Comparison of ENCODE assay signal across 19 cellular contexts in the genomic region with DNA sequence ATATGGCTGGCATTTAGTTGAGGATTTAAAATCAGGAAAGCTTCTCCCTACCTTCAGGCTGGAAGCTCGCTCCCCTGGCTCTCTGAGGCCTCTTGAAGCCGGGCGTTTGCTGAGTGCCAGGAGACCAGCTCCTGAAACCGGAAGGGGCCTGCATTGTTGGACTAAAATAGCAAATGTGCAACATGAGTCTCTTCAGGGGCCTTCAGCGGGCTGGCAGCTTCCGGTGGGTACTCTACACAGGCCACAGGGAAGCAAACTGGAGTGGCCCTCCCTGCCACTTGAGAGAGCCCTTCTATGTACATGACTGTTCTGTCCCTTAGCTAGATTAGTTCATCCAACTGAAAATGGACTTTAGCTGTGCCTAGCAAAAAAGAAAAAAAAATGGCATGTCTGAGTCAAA.
A peak's percentile ranks its signal among the peaks of the same experiment; 100 is the strongest.
DNase-seq lines count a peak whose midpoint lies in the region; ATAC-seq, FAIRE-seq and TF ChIP-seq lines count a peak whose summit lies in the region.
"Had no signal": no experiment of that assay in that cellular context is flagged by ENCODE, and none has a peak within 500 bp of the region (broad histone marks: within the 10 kb centered on the region; RNA-seq: fewer than 3 reads in every experiment).

No MANE protein-coding gene starts in this region.

- peaks cover 4 to 12% of the 10 kb centered on the region in 2 donors for H3K36me3 Mint-ChIP-seq in CD14-positive monocyte
- no peaks in the 10 kb centered on the region for H3K36me3 Mint-ChIP-seq in activated T-helper 1 cell treated with anti-CD3 and anti-CD28 coated beads, Interleukin-12 subunit alpha, Interleukin-12 subunit beta, Interleukin-2, Interleukin-4 antibody, amounts not matched to agents 30 ng/mL and 10 ng/mL and 1 ng/mL, durations not matched to agents 14 hours and 24 hours and 36 hours (ENCODE audit: low read depth)
- H3K36me3 Mint-ChIP-seq: stimulated activated effector memory CD8-positive, alpha-beta T cell treated with anti-CD3 and anti-CD28 coated beads, Interleukin-12 subunit alpha, Interleukin-12 subunit beta, amount 100 ng/mL, for 72 hours had no signal

- peak overlapping the region in 4 of 7 donors; percentile 40 to 72 (median 70) for H3K27ac Mint-ChIP-seq in CD14-positive monocyte
- H3K27ac Mint-ChIP-seq in activated T-helper 1 cell treated with anti-CD3 and anti-CD28 coated beads, Interleukin-12 subunit alpha, Interleukin-12 subunit beta, Interleukin-2, Interleukin-4 antibody, amounts not matched to agents 30 ng/mL and 10 ng/mL and 1 ng/mL, durations not matched to agents 14 hours and 24 hours and 36 hours = no peak overlapping the region
- H3K27ac Mint-ChIP-seq: activated naive CD4-positive, alpha-beta T cell treated with anti-CD3 and anti-CD28 coated beads, Interleukin-2, amount 50 U/mL, for 24 hours; stimulated activated effector memory CD8-positive, alpha-beta T cell treated with anti-CD3 and anti-CD28 coated beads, Interleukin-12 subunit alpha, Interleukin-12 subunit beta, amount 100 ng/mL, for 72 hours had no signal

- peaks cover 2 to 3% (median 3%) of the 10 kb centered on the region in 3 donors for H3K27me3 Mint-ChIP-seq in CD14-positive monocyte (ENCODE audit: low read depth in 3 of 3)
- H3K27me3 Mint-ChIP-seq in activated T-helper 1 cell treated with anti-CD3 and anti-CD28 coated beads, Interleukin-12 subunit alpha, Interleukin-12 subunit beta, Interleukin-2, Interleukin-4 antibody, amounts not matched to agents 30 ng/mL and 10 ng/mL and 1 ng/mL, durations not matched to agents 14 hours and 24 hours and 36 hours (ENCODE audit: insufficient read depth) = peaks cover 4% of the 10 kb centered on the region
- H3K27me3 Mint-ChIP-seq: activated naive CD4-positive, alpha-beta T cell treated with anti-CD3 and anti-CD28 coated beads, Interleukin-2, amount 50 U/mL, for 24 hours had no signal

- TF ChIP-seq CTCF in CD14-positive monocyte (IDR thresholded peaks at IDR 0.05) = no peak

- FAIRE-seq in frontal cortex (lab: Jason Lieb, UNC) = no peak
- FAIRE-seq: pancreas had no signal

- intact Hi-C loops in CD14-positive monocyte (cut with micrococcal nuclease) = loop anchor here in 1 of 2 donors (10.0 kb wide), 1 partner anchor 50 kb away; no protein-coding TSS in a partner anchor
- intact Hi-C loops in activated T-helper 1 cell treated with anti-CD3 and anti-CD28 coated beads, Interleukin-12 subunit alpha, Interleukin-12 subunit beta, Interleukin-2, Interleukin-4 antibody, amounts not matched to agents 30 ng/mL and 10 ng/mL and 1 ng/mL, durations not matched to agents 14 hours and 24 hours and 36 hours (cut with micrococcal nuclease) = no loop called here

- DNase-seq in CD14-positive monocyte (ENCODE audit: low spot score) (no peak), NOMO-1 treated with dmso at 0.1 percent for 144 hours (lab: John Stamatoyannopoulos, UW; ENCODE audit: unreplicated experiment) (peak; percentile 71), left kidney (ENCODE audit: low read depth, low spot score) (peak; percentile 68), cerebellar nuclear complex (lab: John Stamatoyannopoulos, UW) (no peak), frontal cortex (ENCODE audit: low spot score in 2 of 2) (no peak), HPDE6-E6E7 (ENCODE audit: extremely low spot score) (no peak)
- no peak for DNase-seq in activated T-helper 1 cell treated with anti-CD3 and anti-CD28 coated beads, Interleukin-12 subunit alpha, Interleukin-12 subunit beta, Interleukin-2, Interleukin-4 antibody, amounts not matched to agents 30 ng/mL and 10 ng/mL and 1 ng/mL, durations not matched to agents 14 hours and 24 hours and 36 hours (ENCODE audit: low spot score)
- DNase-seq: activated CD4-positive, alpha-beta T cell treated with anti-CD3 and anti-CD28 coated beads, Interleukin-2, amount 50 U/mL, for 1 hour; activated T-cell treated with anti-CD3 and anti-CD28 coated beads for 4 hours; Caco-2; GF-D8; hippocampal formation; MG63; NCI-H345; pancreas; PC-9 had no signal

- peak overlapping the region; percentile 48 to 70 for H3K4me3 Mint-ChIP-seq in CD14-positive monocyte
- no peak overlapping the region for H3K4me3 Mint-ChIP-seq in activated T-helper 1 cell treated with anti-CD3 and anti-CD28 coated beads, Interleukin-12 subunit alpha, Interleukin-12 subunit beta, Interleukin-2, Interleukin-4 antibody, amounts not matched to agents 30 ng/mL and 10 ng/mL and 1 ng/mL, durations not matched to agents 14 hours and 24 hours and 36 hours
- H3K4me3 Mint-ChIP-seq: activated naive CD4-positive, alpha-beta T cell treated with anti-CD3 and anti-CD28 coated beads, Interleukin-2, amount 50 U/mL, for 24 hours; stimulated activated effector memory CD8-positive, alpha-beta T cell treated with anti-CD3 and anti-CD28 coated beads, Interleukin-12 subunit alpha, Interleukin-12 subunit beta, amount 100 ng/mL, for 72 hours had no signal

- ATAC-seq in GM19397 (IDR thresholded peaks at IDR 0.05; ENCODE audit: unreplicated experiment) = peak; percentile 56
- ATAC-seq: pancreas; stimulated activated effector memory CD8-positive, alpha-beta T cell treated with anti-CD3 and anti-CD28 coated beads, Interleukin-12 subunit alpha, Interleukin-12 subunit beta, amount 100 ng/mL, for 72 hours had no signal

- H3K9me3 Mint-ChIP-seq in CD14-positive monocyte = peaks cover 0 to 5% (median under 1%) of the 10 kb centered on the region in 7 donors
- H3K9me3 Mint-ChIP-seq in activated T-helper 1 cell treated with anti-CD3 and anti-CD28 coated beads, Interleukin-12 subunit alpha, Interleukin-12 subunit beta, Interleukin-2, Interleukin-4 antibody, amounts not matched to agents 30 ng/mL and 10 ng/mL and 1 ng/mL, durations not matched to agents 14 hours and 24 hours and 36 hours = no peaks in the 10 kb centered on the region
- H3K9me3 Mint-ChIP-seq: activated naive CD4-positive, alpha-beta T cell treated with anti-CD3 and anti-CD28 coated beads, Interleukin-2, amount 50 U/mL, for 24 hours; stimulated activated effector memory CD8-positive, alpha-beta T cell treated with anti-CD3 and anti-CD28 coated beads, Interleukin-12 subunit alpha, Interleukin-12 subunit beta, amount 100 ng/mL, for 72 hours had no signal

- peaks cover 50% of the 10 kb centered on the region for H3K4me1 Mint-ChIP-seq in CD14-positive monocyte
- no peaks in the 10 kb centered on the region for H3K4me1 Mint-ChIP-seq in activated T-helper 1 cell treated with anti-CD3 and anti-CD28 coated beads, Interleukin-12 subunit alpha, Interleukin-12 subunit beta, Interleukin-2, Interleukin-4 antibody, amounts not matched to agents 30 ng/mL and 10 ng/mL and 1 ng/mL, durations not matched to agents 14 hours and 24 hours and 36 hours (ENCODE audit: low read depth)
- H3K4me1 Mint-ChIP-seq: activated naive CD4-positive, alpha-beta T cell treated with anti-CD3 and anti-CD28 coated beads, Interleukin-2, amount 50 U/mL, for 24 hours; stimulated activated effector memory CD8-positive, alpha-beta T cell treated with anti-CD3 and anti-CD28 coated beads, Interleukin-12 subunit alpha, Interleukin-12 subunit beta, amount 100 ng/mL, for 72 hours had no signal

Comparison
In these comparisons a context has a peak if more than half of its experiments do, and no peak if none do; other contexts are left out.
1. DNase-seq: peak in NOMO-1 treated with dmso at 0.1 percent for 144 hours (single experiment) and left kidney (single experiment); none in CD14-positive monocyte (single experiment), cerebellar nuclear complex (0 of 2), frontal cortex (0 of 2), activated T-helper 1 cell treated with anti-CD3 and anti-CD28 coated beads, Interleukin-12 subunit alpha, Interleukin-12 subunit beta, Interleukin-2, Interleukin-4 antibody, amounts not matched to agents 30 ng/mL and 10 ng/mL and 1 ng/mL, durations not matched to agents 14 hours and 24 hours and 36 hours (single experiment) and HPDE6-E6E7 (single experiment).